Comparison of ENCODE assay signal across 6 cellular contexts in the genomic region with DNA sequence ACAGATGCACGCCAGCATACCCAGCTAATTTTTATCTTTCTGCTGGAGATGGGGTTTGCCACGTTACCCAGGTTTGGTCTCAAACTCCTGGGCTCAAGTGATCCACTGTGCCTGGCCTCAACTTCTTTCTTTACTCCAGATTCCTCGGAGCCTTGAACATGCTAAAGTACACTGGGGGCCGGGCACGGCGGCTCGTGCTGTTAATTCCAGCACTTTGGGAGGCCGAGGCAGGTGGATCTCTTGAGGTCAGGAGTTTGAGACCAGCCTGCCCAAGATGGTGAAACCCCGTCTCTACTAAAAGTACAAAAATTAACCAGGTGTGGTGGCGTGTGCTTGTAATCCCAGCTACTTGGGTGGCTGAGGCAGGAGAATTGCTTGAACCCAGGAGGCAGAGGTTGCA. TPM values are rescaled to one million over a fixed set of nuclear protein-coding genes. Genes with fewer than 3 reads are reported as not detected.
DNase-seq lines count a peak whose midpoint lies in the region; ATAC-seq and TF ChIP-seq lines count a peak whose summit lies in the region.
"Not testable (repeated sequence)": the region's sequence is repeated elsewhere in the genome, so short reads cannot be mapped to it uniquely, and the experiment has no call there.

No MANE protein-coding gene starts in this region.

- not testable (repeated sequence) for DNase-seq in GM23338 (ENCODE audit: low spot score); T-helper 2 cell treated with Interferon-gamma antibody and Interleukin-4, amounts not matched to agents 5 μg/mL and 100 μg/mL, for 36 hours (ENCODE audit: low spot score)
- peak; percentile 22 for DNase-seq in activated effector memory CD4-positive, alpha-beta T cell treated with anti-CD3 and anti-CD28 coated beads, Interleukin-2, amount 50 U/mL, for 16 hours
- peak; percentile 33 for DNase-seq in cardiac septum (ENCODE audit: low spot score)
- DNase-seq in natural killer cell treated with Interleukin-12 subunit alpha and Interleukin-12 subunit beta and Interleukin-15 and Interleukin-18, amount 100 ng/mL, for 72 hours (ENCODE audit: low spot score) = peak; percentile 29

- intact Hi-C loops in cardiac septum (cut with DNase I) = not testable (repeated sequence)

- not testable (repeated sequence) for H3K4me1 ChIP-seq in GM23338 (ENCODE audit: insufficient read depth)

- not testable (repeated sequence) for H3K27ac Mint-ChIP-seq in GM23338; natural killer cell treated with Interleukin-12 subunit alpha and Interleukin-12 subunit beta and Interleukin-15 and Interleukin-18, amount 100 ng/mL, for 72 hours
- H3K27ac Mint-ChIP-seq in T-helper 2 cell treated with Interferon-gamma antibody and Interleukin-4, amounts not matched to agents 5 μg/mL and 100 μg/mL, for 36 hours = peak overlapping the region; percentile 3
- peak overlapping the region; percentile 30 for H3K27ac Mint-ChIP-seq in stimulated activated memory B cell treated with anti-CD40 and anti-IgM and Interleukin-4, amounts not matched to agents 10 μg/mL and 1 μg/mL and 100 μg/mL, for 72 hours

- peaks cover 75% of the 10 kb centered on the region for H3K79me2 ChIP-seq in GM23338 (replicated peaks; ENCODE audit: insufficient read depth)

- not testable (repeated sequence) for H3K4me1 Mint-ChIP-seq in GM23338; stimulated activated memory B cell treated with anti-CD40 and anti-IgM and Interleukin-4, amounts not matched to agents 10 μg/mL and 1 μg/mL and 100 μg/mL, for 72 hours
- H3K4me1 Mint-ChIP-seq in T-helper 2 cell treated with Interferon-gamma antibody and Interleukin-4, amounts not matched to agents 5 μg/mL and 100 μg/mL, for 36 hours (ENCODE audit: low read depth) = peaks cover 13% of the 10 kb centered on the region
- peaks cover 10 to 16% of the 10 kb centered on the region in 2 donors for H3K4me1 Mint-ChIP-seq in natural killer cell treated with Interleukin-12 subunit alpha and Interleukin-12 subunit beta and Interleukin-15 and Interleukin-18, amount 100 ng/mL, for 72 hours (ENCODE audit: low read depth in 2 of 2)

- H3K4me3 Mint-ChIP-seq in GM23338; T-helper 2 cell treated with Interferon-gamma antibody and Interleukin-4, amounts not matched to agents 5 μg/mL and 100 μg/mL, for 36 hours; natural killer cell treated with Interleukin-12 subunit alpha and Interleukin-12 subunit beta and Interleukin-15 and Interleukin-18, amount 100 ng/mL, for 72 hours; stimulated activated memory B cell treated with anti-CD40 and anti-IgM and Interleukin-4, amounts not matched to agents 10 μg/mL and 1 μg/mL and 100 μg/mL, for 72 hours: not testable (repeated sequence)

- H3K36me3 ChIP-seq in GM23338 (ENCODE audit: insufficient read depth) = peaks cover 80% of the 10 kb centered on the region

- not testable (repeated sequence) for ATAC-seq in GM23338; natural killer cell treated with Interleukin-12 subunit alpha and Interleukin-12 subunit beta and Interleukin-15 and Interleukin-18, amount 100 ng/mL, for 72 hours; stimulated activated memory B cell treated with anti-CD40 and anti-IgM and Interleukin-4, amounts not matched to agents 10 μg/mL and 1 μg/mL and 100 μg/mL, for 72 hours

- H2AFZ ChIP-seq in GM23338 = not testable (repeated sequence)

- not testable (repeated sequence) for TF ChIP-seq CTCF in GM23338 (conservative IDR thresholded peaks at IDR 0.05; ENCODE audit: low read depth in 2 of 2)

- not testable (repeated sequence) for H3K9me3 Mint-ChIP-seq in GM23338; T-helper 2 cell treated with Interferon-gamma antibody and Interleukin-4, amounts not matched to agents 5 μg/mL and 100 μg/mL, for 36 hours; natural killer cell treated with Interleukin-12 subunit alpha and Interleukin-12 subunit beta and Interleukin-15 and Interleukin-18, amount 100 ng/mL, for 72 hours; stimulated activated memory B cell treated with anti-CD40 and anti-IgM and Interleukin-4, amounts not matched to agents 10 μg/mL and 1 μg/mL and 100 μg/mL, for 72 hours

- H3K4me3 ChIP-seq in GM23338 = not testable (repeated sequence)

- not testable (repeated sequence) for H3K9me2 ChIP-seq in GM23338 (ENCODE audit: insufficient read depth)

- peaks cover 93% of the 10 kb centered on the region for H3K36me3 Mint-ChIP-seq in GM23338 (ENCODE audit: low read depth)
- H3K36me3 Mint-ChIP-seq in T-helper 2 cell treated with Interferon-gamma antibody and Interleukin-4, amounts not matched to agents 5 μg/mL and 100 μg/mL, for 36 hours (ENCODE audit: low read depth) = peaks cover 65% of the 10 kb centered on the region
- peaks cover 27% of the 10 kb centered on the region for H3K36me3 Mint-ChIP-seq in natural killer cell treated with Interleukin-12 subunit alpha and Interleukin-12 subunit beta and Interleukin-15 and Interleukin-18, amount 100 ng/mL, for 72 hours
- H3K36me3 Mint-ChIP-seq in stimulated activated memory B cell treated with anti-CD40 and anti-IgM and Interleukin-4, amounts not matched to agents 10 μg/mL and 1 μg/mL and 100 μg/mL, for 72 hours = peaks cover 72% of the 10 kb centered on the region

- H3K4me2 ChIP-seq in GM23338 = not testable (repeated sequence)

- not testable (repeated sequence) for H3K27me3 ChIP-seq in GM23338 (ENCODE audit: insufficient read depth)

- H3K27ac ChIP-seq in GM23338 (ENCODE audit: low read depth) = peak overlapping the region; percentile 39; the same call in 1 of the 2 replicates

- peaks cover 57% of the 10 kb centered on the region for H4K20me1 ChIP-seq in GM23338 (replicated peaks; ENCODE audit: insufficient read depth)

- not testable (repeated sequence) for H3K27me3 Mint-ChIP-seq in GM23338 (ENCODE audit: insufficient read depth, low read depth, poor library complexity); T-helper 2 cell treated with Interferon-gamma antibody and Interleukin-4, amounts not matched to agents 5 μg/mL and 100 μg/mL, for 36 hours (ENCODE audit: low read depth); natural killer cell treated with Interleukin-12 subunit alpha and Interleukin-12 subunit beta and Interleukin-15 and Interleukin-18, amount 100 ng/mL, for 72 hours; stimulated activated memory B cell treated with anti-CD40 and anti-IgM and Interleukin-4, amounts not matched to agents 10 μg/mL and 1 μg/mL and 100 μg/mL, for 72 hours

- H3F3A ChIP-seq in GM23338 (replicated peaks; ENCODE audit: low read depth) = peaks cover 54% of the 10 kb centered on the region

RNA-seq across cellular contexts. Expression of a gene that starts 47.1 kb away (rescaled TPM):
- 23.7 and 32.4 TPM in 2 replicates for total RNA-seq in GM23338 (2014; rRNA removed; shearing (Covaris generic))
- 17.7 and 20.2 TPM in 2 replicates for polyA plus RNA-seq in GM23338 (2016; fragmentation: Nextera tagmentation; extraction: Ambion mirVana)
- total RNA-seq in cardiac septum = 24.6 TPM
- total RNA-seq in natural killer cell treated with Interleukin-12 subunit alpha and Interleukin-12 subunit beta and Interleukin-15 and Interleukin-18, amount 100 ng/mL, for 72 hours = 10 to 100 TPM; 30.5 to 53.4 TPM
